In the genomic region with DNA sequence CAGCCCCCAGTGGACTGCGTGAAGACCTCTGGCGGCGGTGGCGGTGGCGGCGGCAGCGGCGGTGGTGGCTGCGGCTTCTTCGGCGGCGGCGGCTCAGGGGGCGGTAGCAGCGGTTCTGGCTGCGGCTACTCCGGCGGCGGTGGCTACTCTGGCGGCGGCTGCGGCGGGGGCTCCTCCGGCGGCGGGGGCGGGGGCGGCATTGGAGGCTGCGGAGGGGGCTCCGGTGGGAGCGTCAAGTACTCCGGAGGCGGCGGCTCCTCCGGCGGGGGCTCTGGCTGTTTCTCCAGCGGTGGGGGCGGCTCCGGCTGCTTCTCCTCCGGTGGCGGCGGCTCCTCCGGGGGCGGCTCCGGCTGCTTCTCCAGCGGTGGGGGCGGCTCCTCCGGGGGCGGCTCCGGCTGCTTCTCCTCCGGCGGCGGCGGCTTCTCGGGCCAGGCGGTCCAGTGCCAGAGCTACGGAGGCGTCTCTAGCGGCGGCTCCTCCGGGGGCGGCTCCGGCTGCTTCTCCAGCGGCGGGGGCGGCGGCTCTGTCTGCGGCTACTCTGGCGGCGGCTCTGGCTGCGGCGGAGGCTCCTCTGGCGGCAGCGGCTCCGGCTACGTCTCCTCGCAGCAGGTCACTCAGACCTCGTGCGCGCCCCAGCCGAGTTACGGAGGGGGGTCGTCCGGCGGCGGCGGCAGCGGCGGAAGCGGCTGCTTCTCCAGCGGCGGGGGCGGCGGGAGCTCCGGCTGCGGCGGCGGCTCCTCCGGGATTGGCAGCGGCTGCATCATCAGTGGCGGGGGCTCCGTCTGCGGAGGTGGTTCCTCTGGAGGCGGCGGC, we compare ENCODE assay signal across 1 cellular context.
TF ChIP-seq lines count a peak whose summit lies in the region.

No MANE protein-coding gene starts in this region.

TF ChIP-seq in IMR-90, 13 proteins besides CTCF, POLR2A, EP300 and RAD21:
- TF ChIP-seq MAFK (IDR thresholded peaks at IDR 0.05; ENCODE audit: low read depth, low read length) (no peak), MAZ (IDR thresholded peaks at IDR 0.05; ENCODE audit: borderline replicate concordance, low read depth, low read length) (no peak), RFX5 (IDR thresholded peaks at IDR 0.05; ENCODE audit: low read depth, low read length) (no peak), MXI1 (IDR thresholded peaks at IDR 0.05; ENCODE audit: borderline replicate concordance, low read depth, low read length) (no peak), FOS (IDR thresholded peaks at IDR 0.05; ENCODE audit: low read depth, low read length) (no peak)
